Comparison of ENCODE assay signal across 9 cellular contexts in genomic region chr1:212752256-212752933, GRCh38. TPM values are rescaled to one million over a fixed set of nuclear protein-coding genes. Genes with fewer than 3 reads are reported as not detected.
A peak's percentile ranks its signal among the peaks of the same experiment; 100 is the strongest.
DNase-seq lines count a peak whose midpoint lies in the region; ATAC-seq and TF ChIP-seq lines count a peak whose summit lies in the region.
"Had no signal": no experiment of that assay in that cellular context is flagged by ENCODE, and none has a peak within 500 bp of the region (broad histone marks: within the 10 kb centered on the region; RNA-seq: fewer than 3 reads in every experiment).

No MANE protein-coding gene starts in this region.

- no peak overlapping the region for H3K27ac Mint-ChIP-seq in activated naive CD4-positive, alpha-beta T cell treated with anti-CD3 and anti-CD28 coated beads, Interleukin-2, amount 50 U/mL, for 72 hours
- no peak overlapping the region for H3K27ac Mint-ChIP-seq in endodermal cell

- no peak overlapping the region for H3K4me3 Mint-ChIP-seq in endodermal cell

- no peak for TF ChIP-seq POLR2A in Peyer's patch (IDR thresholded peaks at IDR 0.05)
- no peak for TF ChIP-seq POLR2A in vagina (IDR thresholded peaks at IDR 0.05)

- no peaks in the 10 kb centered on the region for H3K9me3 ChIP-seq in Peyer's patch
- no peaks in the 10 kb centered on the region for H3K9me3 ChIP-seq in vagina
- peaks cover 7% of the 10 kb centered on the region for H3K9me3 ChIP-seq in endodermal cell (ENCODE audit: control insufficient read depth, low read length)
- H3K9me3 ChIP-seq: Caco-2 had no signal

- H3K9ac ChIP-seq in endodermal cell (ENCODE audit: extremely low read depth, low read length, poor library complexity, severe bottlenecking) = no peak overlapping the region

- WGBS in endodermal cell (ENCODE audit: insufficient coverage in 1 of 2, insufficient read length in 1 of 2), 2 experiments = 91% methylated on average over 3 of the region's 3 CpGs; no CpG with 5 or more reads in 1 of the 2 experiments

- no peak for DNase-seq in activated naive CD4-positive, alpha-beta T cell treated with anti-CD3 and anti-CD28 coated beads, Interleukin-2, amount 50 U/mL, for 72 hours (ENCODE audit: low spot score in 2 of 2)
- DNase-seq in activated naive CD4-positive, alpha-beta T cell treated with anti-CD3 and anti-CD28 coated beads, Interleukin-2, amount 50 U/mL, for 16 hours = no peak
- DNase-seq in Peyer's patch (no peak), hepatic stellate cell (ENCODE audit: low spot score) (peak; percentile 22), vagina (ENCODE audit: extremely low spot score in 2 of 2) (no peak), NCI-H2081 treated with DMSO at 0.1 percent for 48 hours (lab: John Stamatoyannopoulos, UW) (no peak), endodermal cell (no peak)
- DNase-seq: Caco-2 had no signal

- no peaks in the 10 kb centered on the region for H3K9me3 Mint-ChIP-seq in activated naive CD4-positive, alpha-beta T cell treated with anti-CD3 and anti-CD28 coated beads, Interleukin-2, amount 50 U/mL, for 72 hours
- no peaks in the 10 kb centered on the region for H3K9me3 Mint-ChIP-seq in endodermal cell

- H3K27me3 ChIP-seq in Peyer's patch = no peaks in the 10 kb centered on the region
- no peaks in the 10 kb centered on the region for H3K27me3 ChIP-seq in vagina
- no peaks in the 10 kb centered on the region for H3K27me3 ChIP-seq in endodermal cell (ENCODE audit: control insufficient read depth, insufficient read depth, low read length, poor library complexity, severe bottlenecking)

- H3K27me3 Mint-ChIP-seq in endodermal cell (ENCODE audit: insufficient read depth) = no peaks in the 10 kb centered on the region

- H3K36me3 ChIP-seq in Peyer's patch = peaks cover 0 to 5% (median 0%) of the 10 kb centered on the region in 3 donors
- no peaks in the 10 kb centered on the region for H3K36me3 ChIP-seq in vagina
- H3K36me3 ChIP-seq in endodermal cell (ENCODE audit: control insufficient read depth, insufficient read depth, low read length) = peaks cover 8% of the 10 kb centered on the region

- ATAC-seq in activated naive CD4-positive, alpha-beta T cell treated with anti-CD3 and anti-CD28 coated beads, Interleukin-2, amount 50 U/mL, for 72 hours = peak; percentile 50 to 73
- ATAC-seq in GM19035 (IDR thresholded peaks at IDR 0.05; ENCODE audit: unreplicated experiment) = no peak

- peaks cover 0 to 16% (median 0%) of the 10 kb centered on the region in 4 donors for H3K4me1 ChIP-seq in Peyer's patch
- H3K4me1 ChIP-seq in vagina = peaks cover 19% of the 10 kb centered on the region
- no peaks in the 10 kb centered on the region for H3K4me1 ChIP-seq in endodermal cell (ENCODE audit: control insufficient read depth, insufficient read depth, low read length)
- H3K4me1 ChIP-seq: Caco-2 had no signal

- peaks cover 15% of the 10 kb centered on the region for H3K4me1 Mint-ChIP-seq in endodermal cell

- TF ChIP-seq CTCF in Peyer's patch (IDR thresholded peaks at IDR 0.05) (no peak), vagina (IDR thresholded peaks at IDR 0.05) (no peak), endodermal cell (conservative IDR thresholded peaks at IDR 0.05) (no peak)

- peak overlapping the region in 3 of 4 donors; percentile 1 to 58 (median 6) for H3K27ac ChIP-seq in Peyer's patch
- H3K27ac ChIP-seq in vagina = peak overlapping the region; percentile 9
- H3K27ac ChIP-seq in endodermal cell (ENCODE audit: low read depth, low read length) = no peak overlapping the region

- H3K4me3 ChIP-seq in Peyer's patch (peak overlapping the region in 1 of 4 donors; percentile 6), vagina (peak overlapping the region in 1 of 2 donors; percentile 13), endodermal cell (ENCODE audit: low read length) (no peak overlapping the region)

- H3K36me3 Mint-ChIP-seq in activated naive CD4-positive, alpha-beta T cell treated with anti-CD3 and anti-CD28 coated beads, Interleukin-2, amount 50 U/mL, for 72 hours = no peaks in the 10 kb centered on the region
- H3K36me3 Mint-ChIP-seq in endodermal cell (ENCODE audit: low read depth) = peaks cover 4% of the 10 kb centered on the region

- intact Hi-C loops in vagina (cut with DNase I) = no loop called here

RNA-seq across cellular contexts. Expression of gene NSL1, which starts 39.2 kb away (rescaled TPM):
- total RNA-seq in activated naive CD4-positive, alpha-beta T cell treated with anti-CD3 and anti-CD28 coated beads, Interleukin-2, amount 50 U/mL, for 72 hours = 10 to 100 TPM; 27.8 to 33.8 TPM
- total RNA-seq in Peyer's patch (10 to 100 TPM; 29.2 to 61.9 (median 39.0) TPM), vagina (92.3 TPM), endodermal cell (10 to 100 TPM; 47.6 to 57.7 TPM)
- polyA plus RNA-seq in endodermal cell (2013, experiment 1 of 2) = 31.9 TPM
- 31.2 TPM for polyA plus RNA-seq in endodermal cell (2013, experiment 2 of 2)

RNA-seq across cellular contexts. Expression of gene TATDN3, which starts 39.3 kb away (rescaled TPM):
- 10 to 100 TPM; 12.2 to 12.9 TPM for total RNA-seq in activated naive CD4-positive, alpha-beta T cell treated with anti-CD3 and anti-CD28 coated beads, Interleukin-2, amount 50 U/mL, for 72 hours
- total RNA-seq in Peyer's patch (10 to 100 TPM in 2 of 4 donors, 1 to 10 TPM in 2; 5.8 to 22.3 (median 12.8) TPM), vagina (6.9 TPM), endodermal cell (10 to 100 TPM; 14.9 to 26.3 TPM)
- 15.0 TPM for polyA plus RNA-seq in endodermal cell (2013, experiment 1 of 2)
- polyA plus RNA-seq in endodermal cell (2013, experiment 2 of 2) = 17.7 TPM

RNA-seq across cellular contexts. Expression of gene BATF3, which starts 52.8 kb away (rescaled TPM):
- total RNA-seq in activated naive CD4-positive, alpha-beta T cell treated with anti-CD3 and anti-CD28 coated beads, Interleukin-2, amount 50 U/mL, for 72 hours = 10 to 100 TPM; 14.0 to 31.4 TPM
- total RNA-seq in Peyer's patch (1 to 10 TPM in 3 of 4 donors, not detected in 1; 2.1 to 6.6 (median 4.7) TPM), vagina (7.9 TPM), endodermal cell (1 to 10 TPM; 1.5 to 4.0 TPM)
- 1.1 TPM for polyA plus RNA-seq in endodermal cell (2013, experiment 1 of 2)
- polyA plus RNA-seq in endodermal cell (2013, experiment 2 of 2) = 0.70 TPM
